18 cellular contexts compared by ENCODE assay signal in genomic region chrY:19713430-19713829, GRCh38. TPM values are rescaled to one million over a fixed set of nuclear protein-coding genes. Genes with fewer than 3 reads are reported as not detected.
A peak's percentile ranks its signal among the peaks of the same experiment; 100 is the strongest.
DNase-seq lines count a peak whose midpoint lies in the region; ATAC-seq and TF ChIP-seq lines count a peak whose summit lies in the region.
"Had no signal": no experiment of that assay in that cellular context is flagged by ENCODE, and none has a peak within 500 bp of the region (broad histone marks: within the 10 kb centered on the region; RNA-seq: fewer than 3 reads in every experiment).

No MANE protein-coding gene starts in this region.

- no peak overlapping the region for H3K4me3 Mint-ChIP-seq in stimulated activated memory B cell treated with anti-CD40 and anti-IgM and Interleukin-4, amounts not matched to agents 10 μg/mL and 1 μg/mL and 100 μg/mL, for 72 hours
- H3K4me3 Mint-ChIP-seq in CD8-positive, alpha-beta T cell = no peak overlapping the region
- H3K4me3 Mint-ChIP-seq: CD4-positive, CD25-positive, alpha-beta regulatory T cell had no signal

- POLR2A ChIA-PET in CD8-positive, alpha-beta T cell (lab: Charles Lee) = no interaction called here

- H3K27me3 ChIP-seq in OCI-LY1 (ENCODE audit: insufficient read depth, low read length) = no peaks in the 10 kb centered on the region
- H3K27me3 ChIP-seq in CD8-positive, alpha-beta T cell (ENCODE audit: insufficient read depth, low read length) = no peaks in the 10 kb centered on the region

- H3K27me3 Mint-ChIP-seq in stimulated activated memory B cell treated with anti-CD40 and anti-IgM and Interleukin-4, amounts not matched to agents 10 μg/mL and 1 μg/mL and 100 μg/mL, for 72 hours = no peaks in the 10 kb centered on the region
- no peaks in the 10 kb centered on the region for H3K27me3 Mint-ChIP-seq in CD8-positive, alpha-beta T cell (ENCODE audit: low read depth)
- H3K27me3 Mint-ChIP-seq: CD4-positive, CD25-positive, alpha-beta regulatory T cell had no signal

- H3K4me2 ChIP-seq in OCI-LY1 (ENCODE audit: low read length) = no peak overlapping the region

- peaks cover 86% of the 10 kb centered on the region for H3K36me3 ChIP-seq in OCI-LY1 (ENCODE audit: insufficient read depth, low read length)
- peaks cover 42% of the 10 kb centered on the region for H3K36me3 ChIP-seq in CD8-positive, alpha-beta T cell (ENCODE audit: insufficient read depth, low read length)

- no peak overlapping the region for H3K4me3 ChIP-seq in OCI-LY1 (ENCODE audit: low read depth, low read length, poor library complexity, severe bottlenecking)
- no peak overlapping the region for H3K4me3 ChIP-seq in CD8-positive, alpha-beta T cell (ENCODE audit: low read depth, low read length)

- H3K79me2 ChIP-seq in OCI-LY1 (ENCODE audit: insufficient read depth, low read length) = no peaks in the 10 kb centered on the region

- peaks cover 66% of the 10 kb centered on the region for H3K36me3 Mint-ChIP-seq in stimulated activated memory B cell treated with anti-CD40 and anti-IgM and Interleukin-4, amounts not matched to agents 10 μg/mL and 1 μg/mL and 100 μg/mL, for 72 hours
- H3K36me3 Mint-ChIP-seq in CD8-positive, alpha-beta T cell = peaks cover 76% of the 10 kb centered on the region
- H3K36me3 Mint-ChIP-seq: CD4-positive, CD25-positive, alpha-beta regulatory T cell had no signal

- H3K27ac ChIP-seq in OCI-LY1 (ENCODE audit: low read depth, low read length, poor library complexity, severe bottlenecking) = peak overlapping the region; percentile 23
- no peak overlapping the region for H3K27ac ChIP-seq in CD8-positive, alpha-beta T cell (ENCODE audit: low read depth, low read length)

- H4K20me1 ChIP-seq in OCI-LY1 (ENCODE audit: insufficient read depth, low read length) = no peaks in the 10 kb centered on the region

- no peaks in the 10 kb centered on the region for H3K9me2 ChIP-seq in OCI-LY1 (ENCODE audit: low read depth, low read length)

- H3K4me1 ChIP-seq in OCI-LY1 (ENCODE audit: insufficient read depth, low read length, severe bottlenecking) = peaks cover 22% of the 10 kb centered on the region
- no peaks in the 10 kb centered on the region for H3K4me1 ChIP-seq in CD8-positive, alpha-beta T cell (ENCODE audit: insufficient read depth, low read length)

- H3K4me1 Mint-ChIP-seq in stimulated activated memory B cell treated with anti-CD40 and anti-IgM and Interleukin-4, amounts not matched to agents 10 μg/mL and 1 μg/mL and 100 μg/mL, for 72 hours = peaks cover 22% of the 10 kb centered on the region
- peaks cover 17% of the 10 kb centered on the region for H3K4me1 Mint-ChIP-seq in CD8-positive, alpha-beta T cell (ENCODE audit: low read depth)

- ATAC-seq in GM19397 (IDR thresholded peaks at IDR 0.05; ENCODE audit: unreplicated experiment) = peak; percentile 44
- peak; percentile 32 for ATAC-seq in HG03175 (IDR thresholded peaks at IDR 0.05; ENCODE audit: unreplicated experiment)
- ATAC-seq in stimulated activated memory B cell treated with anti-CD40 and anti-IgM and Interleukin-4, amounts not matched to agents 10 μg/mL and 1 μg/mL and 100 μg/mL, for 72 hours = no peak
- no peak for ATAC-seq in CD8-positive, alpha-beta T cell
- ATAC-seq in GM19463 (IDR thresholded peaks at IDR 0.05; ENCODE audit: unreplicated experiment) = no peak
- ATAC-seq: Panc1, SK-N-SH treated with all-trans-retinoic acid at 6 μM for 48 hours had no signal

- H3F3A ChIP-seq in OCI-LY1 (ENCODE audit: insufficient read depth, low read length) = no peaks in the 10 kb centered on the region

- CTCF ChIA-PET in CD8-positive, alpha-beta T cell (lab: Charles Lee) = no interaction called here

- no peak overlapping the region for H2AFZ ChIP-seq in OCI-LY1 (ENCODE audit: low read length)

- peak overlapping the region; percentile 6 for H3K27ac Mint-ChIP-seq in stimulated activated memory B cell treated with anti-CD40 and anti-IgM and Interleukin-4, amounts not matched to agents 10 μg/mL and 1 μg/mL and 100 μg/mL, for 72 hours
- no peak overlapping the region for H3K27ac Mint-ChIP-seq in CD8-positive, alpha-beta T cell
- H3K27ac Mint-ChIP-seq: CD4-positive, CD25-positive, alpha-beta regulatory T cell had no signal

- no peak for TF ChIP-seq CTCF in OCI-LY1 (IDR thresholded peaks at IDR 0.05; ENCODE audit: low read length)
- no peak for TF ChIP-seq CTCF in CD8-positive, alpha-beta T cell (IDR thresholded peaks at IDR 0.05)

- H3K9me3 ChIP-seq in OCI-LY1 (ENCODE audit: low read length) = no peaks in the 10 kb centered on the region
- no peaks in the 10 kb centered on the region for H3K9me3 ChIP-seq in CD8-positive, alpha-beta T cell (ENCODE audit: low read length)

- no peak overlapping the region for H3K9ac ChIP-seq in OCI-LY1 (ENCODE audit: low read length)

- intact Hi-C loops in CD8-positive, alpha-beta T cell (cut with DNase I, micrococcal nuclease) = loop anchor here in 1 of 2 experiments (10.0 kb wide), 1 partner anchor 139 kb away; no protein-coding TSS in a partner anchor

- no peaks in the 10 kb centered on the region for H3K9me3 Mint-ChIP-seq in stimulated activated memory B cell treated with anti-CD40 and anti-IgM and Interleukin-4, amounts not matched to agents 10 μg/mL and 1 μg/mL and 100 μg/mL, for 72 hours
- no peaks in the 10 kb centered on the region for H3K9me3 Mint-ChIP-seq in CD8-positive, alpha-beta T cell
- H3K9me3 Mint-ChIP-seq: CD4-positive, CD25-positive, alpha-beta regulatory T cell had no signal

- no peak for DNase-seq in CD8-positive, alpha-beta T cell
- no peak for DNase-seq in NCI-H2107 (lab: John Stamatoyannopoulos, UW)
- DNase-seq: CD4-positive, CD25-positive, alpha-beta regulatory T cell; DMS153; IMR-90; NCI-H1105 treated with DMSO at 0.1 percent for 48 hours; NCI-H1694; NCI-H2081; NCI-H446 treated with DMSO at 0.1 percent for 48 hours; NCI-H748 treated with DMSO at 0.1 percent for 48 hours had no signal

RNA-seq across cellular contexts. Expression of gene KDM5D, which starts 31.1 kb away (rescaled TPM):
- total RNA-seq in CD8-positive, alpha-beta T cell = 100 to 1,000 TPM; 105 to 107 TPM
- total RNA-seq: A673; CD4-positive, CD25-positive, alpha-beta regulatory T cell; IMR-90 had no signal

Comparison
In these comparisons a context has a peak if more than half of its experiments do, and no peak if none do; other contexts are left out.
1. ATAC-seq: peak in GM19397 (single experiment) and HG03175 (single experiment); none in stimulated activated memory B cell treated with anti-CD40 and anti-IgM and Interleukin-4, amounts not matched to agents 10 μg/mL and 1 μg/mL and 100 μg/mL, for 72 hours (single experiment), CD8-positive, alpha-beta T cell (single experiment) and GM19463 (single experiment).